Comparison of ENCODE assay signal across 1 cellular context in genomic region chr16:27382187-27382855, GRCh38.
TF ChIP-seq lines count a peak whose summit lies in the region.

No MANE protein-coding gene starts in this region.

TF ChIP-seq in K562, 482 proteins besides CTCF, POLR2A, EP300 and RAD21 (continued from another document):
- no peak for TF ChIP-seq AFF4 (CRISPR knock-in tag; IDR thresholded peaks at IDR 0.05)
- TF ChIP-seq RNF2 (IDR thresholded peaks at IDR 0.05): no peak
- no peak for TF ChIP-seq PHF8 (IDR thresholded peaks at IDR 0.05; ENCODE audit: borderline replicate concordance, low read length)
- peak; percentile 21; the same call in 1 of the 2 replicates for TF ChIP-seq CREM (IDR thresholded peaks at IDR 0.05; ENCODE audit: low read depth)
- TF ChIP-seq NEUROD1 (IDR thresholded peaks at IDR 0.05; ENCODE audit: borderline replicate concordance, low read depth, low read length, partially characterized antibody): no peak
TF ChIP-seq in K562: peak in this region for 3.
